ENCODE assay signal across 1 cellular context in the genomic region with DNA sequence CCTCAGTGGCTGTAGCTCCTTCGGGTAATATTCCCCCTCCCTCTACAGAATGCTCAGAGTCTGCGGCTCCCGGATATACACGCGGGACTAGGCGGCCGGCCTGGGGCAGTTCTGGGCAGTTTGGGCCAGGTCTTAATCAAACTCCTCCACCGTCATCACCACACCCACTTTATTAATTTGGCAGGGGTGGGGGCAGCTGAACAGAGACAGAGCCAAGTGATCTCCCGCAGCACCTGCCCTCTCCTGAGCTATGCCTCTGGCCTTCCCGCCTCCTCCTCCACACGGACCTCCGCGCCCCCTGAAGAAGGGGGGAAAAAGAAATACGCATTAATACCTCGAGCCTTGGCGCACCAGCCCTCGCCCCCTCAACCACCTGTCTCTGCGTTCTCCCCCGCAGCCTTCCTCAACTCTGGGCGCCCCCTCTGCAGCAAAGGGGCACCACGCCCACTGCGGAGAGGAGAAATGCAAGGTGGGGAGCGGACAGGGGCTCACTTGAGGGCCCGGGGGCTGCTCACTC.
TF ChIP-seq lines count a peak whose summit lies in the region.

No MANE protein-coding gene starts in this region.

TF ChIP-seq in SK-N-SH, 30 proteins besides CTCF, POLR2A, EP300 and RAD21:
- TF ChIP-seq SMC3 (IDR thresholded peaks at IDR 0.05; ENCODE audit: low read depth, low read length) = no peak
- TF ChIP-seq, protein P1, sequence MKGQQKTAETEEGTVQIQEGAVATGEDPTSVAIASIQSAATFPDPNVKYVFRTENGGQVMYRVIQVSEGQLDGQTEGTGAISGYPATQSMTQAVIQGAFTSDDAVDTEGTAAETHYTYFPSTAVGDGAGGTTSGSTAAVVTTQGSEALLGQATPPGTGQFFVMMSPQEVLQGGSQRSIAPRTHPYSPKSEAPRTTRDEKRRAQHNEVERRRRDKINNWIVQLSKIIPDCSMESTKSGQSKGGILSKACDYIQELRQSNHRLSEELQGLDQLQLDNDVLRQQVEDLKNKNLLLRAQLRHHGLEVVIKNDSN (IDR thresholded peaks at IDR 0.05; ENCODE audit: borderline replicate concordance, low read depth) = no peak
- TF ChIP-seq GABPA (IDR thresholded peaks at IDR 0.05; ENCODE audit: low read depth) = no peak
- TF ChIP-seq, protein P2, sequence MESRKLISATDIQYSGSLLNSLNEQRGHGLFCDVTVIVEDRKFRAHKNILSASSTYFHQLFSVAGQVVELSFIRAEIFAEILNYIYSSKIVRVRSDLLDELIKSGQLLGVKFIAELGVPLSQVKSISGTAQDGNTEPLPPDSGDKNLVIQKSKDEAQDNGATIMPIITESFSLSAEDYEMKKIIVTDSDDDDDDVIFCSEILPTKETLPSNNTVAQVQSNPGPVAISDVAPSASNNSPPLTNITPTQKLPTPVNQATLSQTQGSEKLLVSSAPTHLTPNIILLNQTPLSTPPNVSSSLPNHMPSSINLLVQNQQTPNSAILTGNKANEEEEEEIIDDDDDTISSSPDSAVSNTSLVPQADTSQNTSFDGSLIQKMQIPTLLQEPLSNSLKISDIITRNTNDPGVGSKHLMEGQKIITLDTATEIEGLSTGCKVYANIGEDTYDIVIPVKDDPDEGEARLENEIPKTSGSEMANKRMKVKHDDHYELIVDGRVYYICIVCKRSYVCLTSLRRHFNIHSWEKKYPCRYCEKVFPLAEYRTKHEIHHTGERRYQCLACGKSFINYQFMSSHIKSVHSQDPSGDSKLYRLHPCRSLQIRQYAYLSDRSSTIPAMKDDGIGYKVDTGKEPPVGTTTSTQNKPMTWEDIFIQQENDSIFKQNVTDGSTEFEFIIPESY (IDR thresholded peaks at IDR 0.05; ENCODE audit: borderline replicate concordance, low read depth) = no peak
- TF ChIP-seq RCOR1 (IDR thresholded peaks at IDR 0.05; ENCODE audit: low read length) = no peak
- no peak for TF ChIP-seq RFX5 (IDR thresholded peaks at IDR 0.05; ENCODE audit: low read length)
- no peak for TF ChIP-seq CHD2 (IDR thresholded peaks at IDR 0.05; ENCODE audit: low read length, partially characterized antibody)
- no peak for TF ChIP-seq FOSL2 (IDR thresholded peaks at IDR 0.05; ENCODE audit: borderline replicate concordance, low read depth)
- TF ChIP-seq, protein P3, sequence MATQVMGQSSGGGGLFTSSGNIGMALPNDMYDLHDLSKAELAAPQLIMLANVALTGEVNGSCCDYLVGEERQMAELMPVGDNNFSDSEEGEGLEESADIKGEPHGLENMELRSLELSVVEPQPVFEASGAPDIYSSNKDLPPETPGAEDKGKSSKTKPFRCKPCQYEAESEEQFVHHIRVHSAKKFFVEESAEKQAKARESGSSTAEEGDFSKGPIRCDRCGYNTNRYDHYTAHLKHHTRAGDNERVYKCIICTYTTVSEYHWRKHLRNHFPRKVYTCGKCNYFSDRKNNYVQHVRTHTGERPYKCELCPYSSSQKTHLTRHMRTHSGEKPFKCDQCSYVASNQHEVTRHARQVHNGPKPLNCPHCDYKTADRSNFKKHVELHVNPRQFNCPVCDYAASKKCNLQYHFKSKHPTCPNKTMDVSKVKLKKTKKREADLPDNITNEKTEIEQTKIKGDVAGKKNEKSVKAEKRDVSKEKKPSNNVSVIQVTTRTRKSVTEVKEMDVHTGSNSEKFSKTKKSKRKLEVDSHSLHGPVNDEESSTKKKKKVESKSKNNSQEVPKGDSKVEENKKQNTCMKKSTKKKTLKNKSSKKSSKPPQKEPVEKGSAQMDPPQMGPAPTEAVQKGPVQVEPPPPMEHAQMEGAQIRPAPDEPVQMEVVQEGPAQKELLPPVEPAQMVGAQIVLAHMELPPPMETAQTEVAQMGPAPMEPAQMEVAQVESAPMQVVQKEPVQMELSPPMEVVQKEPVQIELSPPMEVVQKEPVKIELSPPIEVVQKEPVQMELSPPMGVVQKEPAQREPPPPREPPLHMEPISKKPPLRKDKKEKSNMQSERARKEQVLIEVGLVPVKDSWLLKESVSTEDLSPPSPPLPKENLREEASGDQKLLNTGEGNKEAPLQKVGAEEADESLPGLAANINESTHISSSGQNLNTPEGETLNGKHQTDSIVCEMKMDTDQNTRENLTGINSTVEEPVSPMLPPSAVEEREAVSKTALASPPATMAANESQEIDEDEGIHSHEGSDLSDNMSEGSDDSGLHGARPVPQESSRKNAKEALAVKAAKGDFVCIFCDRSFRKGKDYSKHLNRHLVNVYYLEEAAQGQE (IDR thresholded peaks at IDR 0.05; ENCODE audit: low read depth, low read length) = no peak
- TF ChIP-seq TAF1 (IDR thresholded peaks at IDR 0.05; ENCODE audit: borderline replicate concordance, low read depth, low read length) = no peak
- TF ChIP-seq NFIC (IDR thresholded peaks at IDR 0.05; ENCODE audit: borderline replicate concordance) = no peak
- TF ChIP-seq, protein P4, sequence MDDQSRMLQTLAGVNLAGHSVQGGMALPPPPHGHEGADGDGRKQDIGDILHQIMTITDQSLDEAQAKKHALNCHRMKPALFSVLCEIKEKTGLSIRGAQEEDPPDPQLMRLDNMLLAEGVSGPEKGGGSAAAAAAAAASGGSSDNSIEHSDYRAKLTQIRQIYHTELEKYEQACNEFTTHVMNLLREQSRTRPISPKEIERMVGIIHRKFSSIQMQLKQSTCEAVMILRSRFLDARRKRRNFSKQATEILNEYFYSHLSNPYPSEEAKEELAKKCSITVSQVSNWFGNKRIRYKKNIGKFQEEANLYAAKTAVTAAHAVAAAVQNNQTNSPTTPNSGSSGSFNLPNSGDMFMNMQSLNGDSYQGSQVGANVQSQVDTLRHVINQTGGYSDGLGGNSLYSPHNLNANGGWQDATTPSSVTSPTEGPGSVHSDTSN (IDR thresholded peaks at IDR 0.05) = no peak
- TF ChIP-seq, protein P5, sequence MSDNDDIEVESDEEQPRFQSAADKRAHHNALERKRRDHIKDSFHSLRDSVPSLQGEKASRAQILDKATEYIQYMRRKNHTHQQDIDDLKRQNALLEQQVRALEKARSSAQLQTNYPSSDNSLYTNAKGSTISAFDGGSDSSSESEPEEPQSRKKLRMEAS (IDR thresholded peaks at IDR 0.05; ENCODE audit: low read depth) = no peak
- TF ChIP-seq TCF12 (IDR thresholded peaks at IDR 0.05) = no peak
